In the genomic region with DNA sequence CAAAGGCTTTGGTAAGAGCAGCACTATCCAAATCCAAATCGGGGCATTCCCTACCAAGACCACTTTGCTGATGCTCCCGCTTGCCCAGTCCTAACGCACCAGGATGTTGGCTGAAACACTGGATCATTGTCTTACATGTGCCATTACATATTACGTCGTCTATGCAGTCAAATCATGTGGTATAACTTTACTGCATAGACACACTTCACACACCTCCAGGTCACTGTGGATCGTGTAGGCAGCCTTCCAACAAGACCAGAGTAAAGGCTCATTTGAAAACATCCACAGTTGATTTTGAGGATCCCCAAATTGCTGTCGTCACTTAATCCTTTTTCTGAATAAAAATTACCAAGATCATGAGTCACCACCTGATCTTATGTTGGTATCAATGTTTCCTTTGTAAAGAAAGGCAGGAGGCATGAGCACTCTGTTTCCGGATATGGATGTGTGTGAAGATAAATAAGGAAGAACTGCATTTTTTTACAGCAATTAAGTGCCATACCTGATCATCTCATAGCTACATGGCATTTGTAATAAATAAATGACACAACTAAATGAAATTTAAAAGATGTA, we compare ENCODE assay signal across 22 cellular contexts. TPM values are rescaled to one million over a fixed set of nuclear protein-coding genes. Genes with fewer than 3 reads are reported as not detected.
"Had no signal": no experiment of that assay in that cellular context is flagged by ENCODE, and none has a peak within 500 bp of the region (broad histone marks: within the 10 kb centered on the region; RNA-seq: fewer than 3 reads in every experiment).

No MANE protein-coding gene starts in this region.

- H3K4me2 ChIP-seq: neural progenitor cell, smooth muscle cell had no signal

- H3K36me3 ChIP-seq: esophagus squamous epithelium, gastrocnemius medialis, neural progenitor cell, stomach, thyroid gland, upper lobe of left lung had no signal

- H3K9ac ChIP-seq: neural progenitor cell, parathyroid adenoma had no signal

- H3K27ac ChIP-seq: coronary artery, esophagus squamous epithelium, gastrocnemius medialis, neural progenitor cell, parathyroid adenoma, stomach, thyroid gland, upper lobe of left lung had no signal

- ATAC-seq: gastrocnemius medialis; left lobe of liver; naive thymus-derived CD4-positive, alpha-beta T cell; sciatic nerve had no signal

- H2AFZ ChIP-seq: neural progenitor cell, parathyroid adenoma had no signal

- H3K9me3 ChIP-seq: esophagus squamous epithelium, gastrocnemius medialis, thyroid gland, upper lobe of left lung had no signal

- DNase-seq: dermis blood vessel endothelial cell; effector memory CD4-positive, alpha-beta T cell; esophagus squamous epithelium; gastrocnemius medialis; kidney; mesendoderm; midbrain; naive thymus-derived CD4-positive, alpha-beta T cell; stimulated activated CD4-positive, alpha-beta T cell treated with anti-CD3 and anti-CD28 coated beads, Interleukin-12 subunit alpha, Interleukin-12 subunit beta, amount 100 ng/mL, for 4 hours; stimulated activated CD4-positive, alpha-beta T cell treated with anti-CD3 and anti-CD28 coated beads, Interleukin-1b, Interleukin-23, amount 100 ng/mL, for 48 hours; stimulated activated CD4-positive, alpha-beta T cell treated with anti-CD3 and anti-CD28 coated beads, Interleukin-4, amount 100 ng/mL, for 1 hour; stimulated activated CD8-positive, alpha-beta memory T cell treated with anti-CD3 and anti-CD28 coated beads, Interleukin-4, amount 100 ng/mL, for 48 hours; stimulated activated naive CD4-positive, alpha-beta T cell; stomach; thyroid gland; upper lobe of left lung had no signal

- H3K27me3 ChIP-seq: esophagus squamous epithelium, gastrocnemius medialis, neural progenitor cell, stomach, thyroid gland, upper lobe of left lung had no signal

- H3K4me1 ChIP-seq: esophagus squamous epithelium, gastrocnemius medialis, parathyroid adenoma, stomach, thyroid gland, upper lobe of left lung had no signal

- H3K4me3 ChIP-seq: coronary artery, esophagus squamous epithelium, gastrocnemius medialis, neural progenitor cell, smooth muscle cell, stomach, thyroid gland, upper lobe of left lung had no signal

- H3K79me2 ChIP-seq: parathyroid adenoma had no signal

RNA-seq across cellular contexts. Expression of a gene that starts 18.5 kb away (rescaled TPM):
- total RNA-seq: naive thymus-derived CD4-positive, alpha-beta T cell had no signal
- polyA plus RNA-seq: naive thymus-derived CD4-positive, alpha-beta T cell had no signal
